In genomic region chr1:1021010-1021845, GRCh38 we compare ENCODE assay signal across 9 cellular contexts. TPM values are rescaled to one million over a fixed set of nuclear protein-coding genes. Genes with fewer than 3 reads are reported as not detected.
A peak's percentile ranks its signal among the peaks of the same experiment; 100 is the strongest.
DNase-seq lines count a peak whose midpoint lies in the region; ATAC-seq, FAIRE-seq and TF ChIP-seq lines count a peak whose summit lies in the region.
"Had no signal": no experiment of that assay in that cellular context is flagged by ENCODE, and none has a peak within 500 bp of the region (broad histone marks: within the 10 kb centered on the region; RNA-seq: fewer than 3 reads in every experiment).

No MANE protein-coding gene starts in this region.

- TF ChIP-seq RAD21 in A549 (conservative IDR thresholded peaks at IDR 0.05 in 1 of 2, IDR thresholded peaks at IDR 0.05 in 1 of 2) = no peak
- TF ChIP-seq RAD21 in SK-N-SH (IDR thresholded peaks at IDR 0.05; ENCODE audit: low read length) = no peak

- POLR2A ChIA-PET in A549 (lab: Yijun Ruan, JAX) = interaction anchor here (1.8 kb wide), 1 partner anchor 38 kb away, joined by 8 read pairs; no protein-coding TSS in a partner anchor
- POLR2A ChIA-PET in SK-N-SH (lab: Yijun Ruan, JAX) = no interaction called here

- TF ChIP-seq CTCF in A549 (IDR thresholded peaks at IDR 0.05) = no peak
- no peak for TF ChIP-seq CTCF in SK-N-SH (IDR thresholded peaks at IDR 0.05)
- TF ChIP-seq CTCF in fibroblast of lung (conservative IDR thresholded peaks at IDR 0.05 in 1 of 2, IDR thresholded peaks at IDR 0.05 in 1 of 2; ENCODE audit: low read depth in 1 of 2, low read length in 2 of 2) = no peak

- H2BK12ac ChIP-seq in neuronal stem cell (ENCODE audit: low read length) = peak overlapping the region; percentile 22

- 0% methylated on average over 8 of the region's 32 CpGs for WGBS in A549 (ENCODE audit: missing lambda C conversion rate)
- 17 to 22% methylated on average over 28 of the region's 32 CpGs for WGBS in GM23248 (ENCODE audit: low coverage in 1 of 2, low lambda C conversion rate in 2 of 2, missing lambda C conversion rate in 2 of 2), 2 experiments
- 25% methylated on average over 4 of the region's 32 CpGs for WGBS in SK-N-SH (ENCODE audit: low lambda C conversion rate)
- no CpG with 5 or more reads among the region's 32 CpGs for WGBS in neuronal stem cell (ENCODE audit: extremely low coverage in 2 of 2, insufficient read length in 2 of 2, insufficient replicate concordance in 1 of 2), 2 donors

- H3K14ac ChIP-seq in neuronal stem cell (ENCODE audit: low read length) = peak overlapping the region; percentile 71

- H3K9ac ChIP-seq in GM23248 (peak overlapping the region; percentile 3; the same call in 1 of the 2 replicates), SK-N-SH (no peak overlapping the region), fibroblast of lung (ENCODE audit: insufficient read depth, low read length) (peak overlapping the region; percentile 30), neuronal stem cell (ENCODE audit: low read depth, low read length, poor library complexity) (peak overlapping the region; percentile 93)

- DNase-seq in A549 (ENCODE audit: low read depth in 1 of 2, low spot score in 1 of 2) = peak in 1 of 2 experiments; percentile 78
- DNase-seq in GM23248 = peak; percentile 78
- peak; percentile 75 for DNase-seq in SK-N-SH
- peak; percentile 70 to 84 for DNase-seq in fibroblast of lung (ENCODE audit: low read depth in 2 of 2)
- DNase-seq in neuronal stem cell (ENCODE audit: low spot score) = no peak
- no peak for DNase-seq in inferior parietal cortex (ENCODE audit: extremely low spot score)
- DNase-seq in dedifferentiated amniotic fluid mesenchymal stem cell (ENCODE audit: extremely low spot score) = no peak
- DNase-seq in 8988T = no peak

- peak overlapping the region; percentile 94 for H2BK120ac ChIP-seq in neuronal stem cell (ENCODE audit: low read depth, low read length)

- H2BK5ac ChIP-seq in neuronal stem cell (ENCODE audit: low read length) = peak overlapping the region; percentile 90

- peak overlapping the region; percentile 80 for H3K23ac ChIP-seq in neuronal stem cell (ENCODE audit: low read depth, low read length, poor library complexity)

- H3K4me3 ChIP-seq in A549 = peak overlapping the region; percentile 86
- peak overlapping the region; percentile 70 for H3K4me3 ChIP-seq in GM23248
- peak overlapping the region; percentile 37 to 73; a peak in 3 of 4 replicates for H3K4me3 ChIP-seq in SK-N-SH (ENCODE audit: low read depth in 2 of 2, low read length in 1 of 2)
- peak overlapping the region; percentile 13 to 61 (median 46) for H3K4me3 ChIP-seq in fibroblast of lung (replicated peaks in 1 of 4; ENCODE audit: control extremely low read depth in 1 of 4, insufficient read depth in 1 of 4, low read depth in 3 of 4, low read length in 4 of 4)
- H3K4me3 ChIP-seq in neuronal stem cell (ENCODE audit: low read length in 2 of 2) = peak overlapping the region; percentile 90 to 97

- TF ChIP-seq POLR2A in A549 (IDR thresholded peaks at IDR 0.05; ENCODE audit: low read length) = no peak; the same call in 1 of the 2 replicates

- no peaks in the 10 kb centered on the region for H3F3A ChIP-seq in GM23248 (ENCODE audit: insufficient read depth)
- no peaks in the 10 kb centered on the region for H3F3A ChIP-seq in SK-N-SH (replicated peaks; ENCODE audit: insufficient read depth)

- no peaks in the 10 kb centered on the region for H3K9me3 ChIP-seq in A549
- H3K9me3 ChIP-seq in GM23248 (ENCODE audit: low read depth) = no peaks in the 10 kb centered on the region
- no peaks in the 10 kb centered on the region for H3K9me3 ChIP-seq in SK-N-SH
- no peaks in the 10 kb centered on the region for H3K9me3 ChIP-seq in fibroblast of lung (ENCODE audit: control insufficient read depth, insufficient read depth, low read depth, low read length)
- no peaks in the 10 kb centered on the region for H3K9me3 ChIP-seq in neuronal stem cell (replicated peaks in 1 of 2; ENCODE audit: control insufficient read depth in 2 of 2, insufficient read depth in 1 of 2, low read depth in 1 of 2, low read length in 2 of 2)

- in situ Hi-C loops in GM23248 (cut with MboI) = no loop called here

- no peak overlapping the region; the same call in 1 of the 2 replicates for H2AFZ ChIP-seq in GM23248
- no peak overlapping the region for H2AFZ ChIP-seq in SK-N-SH (ENCODE audit: low read depth)
- no peak overlapping the region for H2AFZ ChIP-seq in fibroblast of lung (ENCODE audit: low read length)
- peak overlapping the region; percentile 74 for H2AFZ ChIP-seq in neuronal stem cell (ENCODE audit: low read length)

- H3K4me1 ChIP-seq in A549 (peaks cover 51% of the 10 kb centered on the region), GM23248 (ENCODE audit: insufficient read depth) (0 out of 2 replicates have a peak, but pooled peaks cover 6% of the 10 kb centered on the region), SK-N-SH (ENCODE audit: control insufficient read depth in 1 of 2, insufficient read depth in 2 of 2, low read depth in 1 of 2, low read length in 1 of 2) (peaks cover 0 to 10% of the 10 kb centered on the region in 2 experiments; a peak in 1 of 4 replicates), fibroblast of lung (ENCODE audit: control insufficient read depth, extremely low read depth, insufficient read depth, low read length) (peaks cover 5% of the 10 kb centered on the region), neuronal stem cell (ENCODE audit: control insufficient read depth in 2 of 2, insufficient read depth in 1 of 2, low read depth in 1 of 2, low read length in 2 of 2) (peaks cover 12 to 33% of the 10 kb centered on the region in 2 donors)

- H3K79me1 ChIP-seq in neuronal stem cell (ENCODE audit: low read depth, low read length) = peaks cover 30% of the 10 kb centered on the region

- CTCF ChIA-PET in A549 (lab: Yijun Ruan, JAX) (interaction anchor here (0.9 to 10.5 kb wide), 5 partner anchors 19 to 231 kb away, joined by 3 to 92 read pairs (median 5); no protein-coding TSS in a partner anchor), SK-N-SH (lab: Yijun Ruan, JAX) (interaction anchor here (1.0 to 6.0 kb wide), 8 partner anchors 12 to 270 kb away, joined by 3 to 52 read pairs (median 6); partner anchors contain the start of gene PERM1)

- no peak for FAIRE-seq in A549 (lab: Jason Lieb, UNC)

- no peak overlapping the region for H4K8ac ChIP-seq in neuronal stem cell (ENCODE audit: low read depth, low read length)

- H4K20me1 ChIP-seq in GM23248 (ENCODE audit: insufficient read depth) (no peaks in the 10 kb centered on the region), SK-N-SH (ENCODE audit: insufficient read depth) (no peaks in the 10 kb centered on the region), fibroblast of lung (ENCODE audit: control insufficient read depth, extremely low read depth, insufficient read depth, low read length) (no peaks in the 10 kb centered on the region)

- no peaks in the 10 kb centered on the region for H3K9me2 ChIP-seq in GM23248 (ENCODE audit: insufficient read depth)
- no peaks in the 10 kb centered on the region for H3K9me2 ChIP-seq in SK-N-SH

- H3K79me2 ChIP-seq in GM23248 (ENCODE audit: insufficient read depth) (no peaks in the 10 kb centered on the region), SK-N-SH (ENCODE audit: insufficient read depth) (no peaks in the 10 kb centered on the region), fibroblast of lung (ENCODE audit: control insufficient read depth, insufficient read depth, low read length) (no peaks in the 10 kb centered on the region)

- no peaks in the 10 kb centered on the region for H3K27me3 ChIP-seq in GM23248 (replicated peaks; ENCODE audit: insufficient read depth)
- no peaks in the 10 kb centered on the region for H3K27me3 ChIP-seq in SK-N-SH (ENCODE audit: insufficient read depth)
- H3K27me3 ChIP-seq in fibroblast of lung (ENCODE audit: control insufficient read depth, insufficient read depth, low read length) = no peaks in the 10 kb centered on the region
- H3K27me3 ChIP-seq in neuronal stem cell (ENCODE audit: control insufficient read depth in 3 of 3, insufficient read depth in 3 of 3, low read depth in 1 of 3, low read length in 3 of 3) = no peaks in the 10 kb centered on the region

- H2BK15ac ChIP-seq in neuronal stem cell (ENCODE audit: low read length) = peak overlapping the region; percentile 98

- no peak for TF ChIP-seq EP300 in A549 (IDR thresholded peaks at IDR 0.05)
- no peak; a peak in 1 of 4 replicates for TF ChIP-seq EP300 in SK-N-SH (IDR thresholded peaks at IDR 0.05; ENCODE audit: borderline replicate concordance in 1 of 2, low read depth in 1 of 2, low read length in 1 of 2)

- H3K4me2 ChIP-seq in A549 = peak overlapping the region; percentile 98
- peak overlapping the region; percentile 46 for H3K4me2 ChIP-seq in GM23248 (ENCODE audit: unreplicated experiment)
- peak overlapping the region; percentile 82; the same call in 1 of the 2 replicates for H3K4me2 ChIP-seq in SK-N-SH
- peak overlapping the region; percentile 40 for H3K4me2 ChIP-seq in fibroblast of lung (ENCODE audit: extremely low read depth, insufficient read depth, low read length)
- peak overlapping the region; percentile 84 for H3K4me2 ChIP-seq in neuronal stem cell (ENCODE audit: insufficient read depth, low read length, poor library complexity, severe bottlenecking)

- H3K27ac ChIP-seq in A549 (peak overlapping the region; percentile 98), GM23248 (no peak overlapping the region), SK-N-SH (ENCODE audit: low read depth in 2 of 2, low read length in 1 of 2) (peak overlapping the region in 1 of 2 experiments; percentile 28; a peak in 1 of 4 replicates), fibroblast of lung (ENCODE audit: insufficient read depth, low read length) (peak overlapping the region; percentile 32), neuronal stem cell (replicated peaks; ENCODE audit: low read length) (peak overlapping the region; percentile 43)

- peak overlapping the region; percentile 99 for H2AK5ac ChIP-seq in neuronal stem cell (ENCODE audit: low read depth, low read length)

- peak overlapping the region; percentile 72 for H4K91ac ChIP-seq in neuronal stem cell (ENCODE audit: low read depth, low read length, poor library complexity)

- peak overlapping the region; percentile 89 for H3K4ac ChIP-seq in neuronal stem cell (ENCODE audit: low read length)

- ATAC-seq in A549 = peak; percentile 26 to 56; a peak in 5 of 6 replicates

- peak overlapping the region; percentile 97 for H3K18ac ChIP-seq in neuronal stem cell (ENCODE audit: low read length)

- H3K36me3 ChIP-seq in GM23248 (ENCODE audit: low read depth) = no peaks in the 10 kb centered on the region
- H3K36me3 ChIP-seq in SK-N-SH (replicated peaks in 1 of 2; ENCODE audit: control insufficient read depth in 1 of 2, insufficient read depth in 2 of 2, low read length in 1 of 2) = peaks cover 0 to 4% of the 10 kb centered on the region in 2 experiments
- peaks cover 9% of the 10 kb centered on the region for H3K36me3 ChIP-seq in fibroblast of lung (ENCODE audit: control insufficient read depth, insufficient read depth, low read length)
- peaks cover 5 to 32% of the 10 kb centered on the region in 2 donors for H3K36me3 ChIP-seq in neuronal stem cell (replicated peaks in 1 of 2; ENCODE audit: control insufficient read depth in 2 of 2, insufficient read depth in 2 of 2, low read length in 2 of 2)

RNA-seq across cellular contexts. Expression of gene AGRN, which starts 1.3 kb away (rescaled TPM):
- polyA plus RNA-seq in A549 (2011; rRNA removed) (23.9 and 34.9 TPM in 2 replicates), A549 (2017; fragmentation: RNase III; extraction: RNeasy Plus Mini Kit Qiagen cat#74134 plus additional on column Dnase treatment) (88.0 to 95.3 TPM (median 90.9 TPM) in 3 replicates), GM23248 (2016; fragmentation: Nextera tagmentation; extraction: Ambion mirVana) (1.4 and 1.8 TPM in 2 replicates), SK-N-SH (2012; rRNA removed) (24.0 and 31.6 TPM in 2 replicates), fibroblast of lung (15.6 and 20.7 TPM in 2 replicates)
- 54.0 and 72.0 TPM in 2 replicates for polyA plus RNA-seq in A549 (2012; cell fraction: cytosol; rRNA removed)
- polyA plus RNA-seq in A549 (2012; cell fraction: nucleus; rRNA removed) = 477 and 531 TPM in 2 replicates
- polyA minus RNA-seq in A549 (2011; rRNA and poly(A)+ RNA removed) = 27.8 and 31.7 TPM in 2 replicates
- 43.2 and 55.1 TPM in 2 replicates for total RNA-seq in GM23248 (2014; rRNA removed; shearing (Covaris generic))
- polyA plus RNA-seq in SK-N-SH (2012; cell fraction: cytosol; rRNA removed) = 12.6 and 21.4 TPM in 2 replicates
- polyA plus RNA-seq in SK-N-SH (2012; cell fraction: nucleus; rRNA removed) = 141 and 187 TPM in 2 replicates
- 38.3 and 50.9 TPM in 2 replicates for total RNA-seq in fibroblast of lung
- 43.3 and 61.1 TPM in 2 replicates for polyA plus RNA-seq in fibroblast of lung (2012)
- 28.0 and 70.5 TPM in 2 replicates for polyA minus RNA-seq in fibroblast of lung (ENCODE audit: low replicate concordance)
- 79.8 TPM for polyA plus RNA-seq in neuronal stem cell (2013, experiment 1 of 2)
- polyA plus RNA-seq in neuronal stem cell (2013, experiment 2 of 2) = 78.9 TPM

RNA-seq across cellular contexts. Expression of gene ISG15, which starts 7.9 kb away (rescaled TPM):
- 4.3 and 4.6 TPM in 2 replicates for polyA plus RNA-seq in A549 (2011; rRNA removed)
- polyA plus RNA-seq in A549 (2012; cell fraction: cytosol; rRNA removed) = 15.8 and 18.5 TPM in 2 replicates
- 21.1 and 23.1 TPM in 2 replicates for polyA plus RNA-seq in A549 (2012; cell fraction: nucleus; rRNA removed)
- 11.2 to 17.6 TPM (median 11.2 TPM) in 3 replicates for polyA plus RNA-seq in A549 (2017; fragmentation: RNase III; extraction: RNeasy Plus Mini Kit Qiagen cat#74134 plus additional on column Dnase treatment)
- 0.78 and 0.95 TPM in 2 replicates for polyA minus RNA-seq in A549 (2011; rRNA and poly(A)+ RNA removed)
- 41.2 and 49.1 TPM in 2 replicates for total RNA-seq in GM23248 (2014; rRNA removed; shearing (Covaris generic))
- polyA plus RNA-seq in GM23248 (2016; fragmentation: Nextera tagmentation; extraction: Ambion mirVana) = 77.0 and 85.7 TPM in 2 replicates
- 22.9 and 28.6 TPM in 2 replicates for polyA plus RNA-seq in SK-N-SH (2012; rRNA removed)
- 14.3 and 16.1 TPM in 2 replicates for polyA plus RNA-seq in SK-N-SH (2012; cell fraction: cytosol; rRNA removed)
- polyA plus RNA-seq in SK-N-SH (2012; cell fraction: nucleus; rRNA removed) = 15.0 and 31.2 TPM in 2 replicates
- 74.7 and 93.3 TPM in 2 replicates for total RNA-seq in fibroblast of lung
- polyA plus RNA-seq in fibroblast of lung = 18.4 and 24.2 TPM in 2 replicates
- 62.6 and 69.5 TPM in 2 replicates for polyA plus RNA-seq in fibroblast of lung (2012)
- polyA minus RNA-seq in fibroblast of lung (ENCODE audit: low replicate concordance) = 12.9 and 31.1 TPM in 2 replicates
- polyA plus RNA-seq in neuronal stem cell (2013, experiment 1 of 2) = 44.0 TPM
- 44.5 TPM for polyA plus RNA-seq in neuronal stem cell (2013, experiment 2 of 2)

RNA-seq across cellular contexts. Expression of gene HES4, which starts 21.3 kb away (rescaled TPM):
- polyA plus RNA-seq in A549 (2011; rRNA removed) (4.2 and 5.9 TPM in 2 replicates), A549 (2017; fragmentation: RNase III; extraction: RNeasy Plus Mini Kit Qiagen cat#74134 plus additional on column Dnase treatment) (8.4 to 9.6 TPM (median 8.8 TPM) in 3 replicates), GM23248 (2016; fragmentation: Nextera tagmentation; extraction: Ambion mirVana) (3.7 and 4.1 TPM in 2 replicates), SK-N-SH (2012; rRNA removed) (4.2 and 4.7 TPM in 2 replicates), fibroblast of lung (0.10 and 0.49 TPM in 2 replicates)
- 32.9 and 46.9 TPM in 2 replicates for polyA plus RNA-seq in A549 (2012; cell fraction: cytosol; rRNA removed)
- polyA plus RNA-seq in A549 (2012; cell fraction: nucleus; rRNA removed) = 111 and 145 TPM in 2 replicates
- 0.99 and 3.5 TPM in 2 replicates for polyA minus RNA-seq in A549 (2011; rRNA and poly(A)+ RNA removed)
- 3.1 and 7.6 TPM in 2 replicates for total RNA-seq in GM23248 (2014; rRNA removed; shearing (Covaris generic))
- polyA plus RNA-seq in SK-N-SH (2012; cell fraction: cytosol; rRNA removed) = 0.26 and 0.32 TPM in 2 replicates
- 43.9 and 52.7 TPM in 2 replicates for polyA plus RNA-seq in SK-N-SH (2012; cell fraction: nucleus; rRNA removed)
- total RNA-seq in fibroblast of lung = 1.5 and 2.0 TPM in 2 replicates
- 0.20 and 0.99 TPM in 2 replicates for polyA plus RNA-seq in fibroblast of lung (2012)
- polyA minus RNA-seq in fibroblast of lung (ENCODE audit: low replicate concordance) = 0.39 TPM in 1 of 2 replicates, not detected in the other
- 312 TPM for polyA plus RNA-seq in neuronal stem cell (2013, experiment 1 of 2)
- 285 TPM for polyA plus RNA-seq in neuronal stem cell (2013, experiment 2 of 2)

RNA-seq across cellular contexts. Expression of gene PERM1, which starts 39.3 kb away (rescaled TPM):
- polyA plus RNA-seq in A549 (2011; rRNA removed) = not detected in 2 replicates
- polyA plus RNA-seq in A549 (2012; cell fraction: cytosol; rRNA removed) = 0.03 and 0.05 TPM in 2 replicates
- 0.09 and 0.17 TPM in 2 replicates for polyA plus RNA-seq in A549 (2012; cell fraction: nucleus; rRNA removed)
- 0.12 to 0.33 TPM (median 0.30 TPM) in 3 replicates for polyA plus RNA-seq in A549 (2017; fragmentation: RNase III; extraction: RNeasy Plus Mini Kit Qiagen cat#74134 plus additional on column Dnase treatment)
- polyA minus RNA-seq in A549 (2011; rRNA and poly(A)+ RNA removed) = 0.12 TPM in 1 of 2 replicates, not detected in the other
- not detected in 2 replicates for total RNA-seq in GM23248 (2014; rRNA removed; shearing (Covaris generic))
- 0.45 and 0.61 TPM in 2 replicates for polyA plus RNA-seq in GM23248 (2016; fragmentation: Nextera tagmentation; extraction: Ambion mirVana)
- polyA plus RNA-seq in SK-N-SH (2012; rRNA removed) = 0.18 and 0.25 TPM in 2 replicates
- 0.13 and 0.18 TPM in 2 replicates for polyA plus RNA-seq in SK-N-SH (2012; cell fraction: cytosol; rRNA removed)
- 0.73 and 1.4 TPM in 2 replicates for polyA plus RNA-seq in SK-N-SH (2012; cell fraction: nucleus; rRNA removed)
- total RNA-seq in fibroblast of lung = 0.17 TPM in 1 of 2 replicates, not detected in the other
- 0.03 TPM in 1 of 2 replicates, not detected in the other for polyA plus RNA-seq in fibroblast of lung
- 0.48 and 0.58 TPM in 2 replicates for polyA plus RNA-seq in fibroblast of lung (2012)
- polyA minus RNA-seq in fibroblast of lung (ENCODE audit: low replicate concordance) = not detected in 2 replicates
- not detected for polyA plus RNA-seq in neuronal stem cell (2013, experiment 1 of 2)
- 0.01 TPM for polyA plus RNA-seq in neuronal stem cell (2013, experiment 2 of 2)
- total RNA-seq: glomerular endothelial cell had no signal

RNA-seq across cellular contexts. Expression of gene RNF223, which starts 52.9 kb away (rescaled TPM):
- polyA plus RNA-seq in A549 (2011; rRNA removed) (not detected in 2 replicates), A549 (2017; fragmentation: RNase III; extraction: RNeasy Plus Mini Kit Qiagen cat#74134 plus additional on column Dnase treatment) (0.08 TPM in 1 of 3 replicates, not detected in the others), GM23248 (2016; fragmentation: Nextera tagmentation; extraction: Ambion mirVana) (not detected in 2 replicates), SK-N-SH (2012; rRNA removed) (not detected in 2 replicates), fibroblast of lung (not detected in 2 replicates)
- 0.07 and 0.08 TPM in 2 replicates for polyA plus RNA-seq in A549 (2012; cell fraction: cytosol; rRNA removed)
- 0.12 TPM in 1 of 2 replicates, not detected in the other for polyA plus RNA-seq in A549 (2012; cell fraction: nucleus; rRNA removed)
- 0.08 TPM in 1 of 2 replicates, not detected in the other for polyA minus RNA-seq in A549 (2011; rRNA and poly(A)+ RNA removed)
- total RNA-seq in GM23248 (2014; rRNA removed; shearing (Covaris generic)) = not detected in 2 replicates
- not detected in 2 replicates for polyA plus RNA-seq in SK-N-SH (2012; cell fraction: cytosol; rRNA removed)
- polyA plus RNA-seq in SK-N-SH (2012; cell fraction: nucleus; rRNA removed) = 0.04 TPM in 1 of 2 replicates, not detected in the other
- total RNA-seq in fibroblast of lung = not detected in 2 replicates
- not detected in 2 replicates for polyA plus RNA-seq in fibroblast of lung (2012)
- not detected in 2 replicates for polyA minus RNA-seq in fibroblast of lung (ENCODE audit: low replicate concordance)
- polyA plus RNA-seq in neuronal stem cell (2013, experiment 1 of 2) = 0.03 TPM
- 0.01 TPM for polyA plus RNA-seq in neuronal stem cell (2013, experiment 2 of 2)
- total RNA-seq: glomerular endothelial cell had no signal

Comparison
In these comparisons a context has a peak if more than half of its experiments do, and no peak if none do; other contexts are left out.
1. DNase-seq: peak in GM23248 (single experiment), SK-N-SH (single experiment) and fibroblast of lung (2 of 2); none in neuronal stem cell (single experiment), inferior parietal cortex (single experiment), dedifferentiated amniotic fluid mesenchymal stem cell (single experiment) and 8988T (single experiment).
2. H3K4me2 ChIP-seq: peak in every context shown above with its lines; median percentile 98 in A549; 84 in neuronal stem cell; 82 in SK-N-SH; 46 in GM23248; 40 in fibroblast of lung.
3. Of the 12 proteins assayed by ChIP-seq in both A549 and SK-N-SH: peak only in A549: MAX and PBX3; only in SK-N-SH: none; in both: none; in neither: 10.
4. Peak in every context shown above with its lines, with median percentiles within 50 percentile points of each other: H3K4me3 ChIP-seq.